ENCODE assay signal across 26 cellular contexts in genomic region chr3:114427407-114428172, GRCh38.
DNase-seq lines count a peak whose midpoint lies in the region; ATAC-seq and TF ChIP-seq lines count a peak whose summit lies in the region.
"Had no signal": no experiment of that assay in that cellular context is flagged by ENCODE, and none has a peak within 500 bp of the region (broad histone marks: within the 10 kb centered on the region; RNA-seq: fewer than 3 reads in every experiment).

No MANE protein-coding gene starts in this region.

- H3K4me1 ChIP-seq in HAP-1 = peaks cover 22% of the 10 kb centered on the region
- H3K4me1 ChIP-seq: Caco-2, esophagus squamous epithelium had no signal

- H3K36me3 Mint-ChIP-seq in mesothelial cell of epicardium = no peaks in the 10 kb centered on the region

- ATAC-seq in GM18868 (IDR thresholded peaks at IDR 0.05; ENCODE audit: unreplicated experiment) (peak; percentile 38), HG03439 (IDR thresholded peaks at IDR 0.05; ENCODE audit: unreplicated experiment) (peak; percentile 6), HG03025 (IDR thresholded peaks at IDR 0.05; ENCODE audit: low FRiP score, unreplicated experiment) (no peak)
- ATAC-seq: left lobe of liver, Panc1 had no signal

- no peak overlapping the region for H3K4me3 Mint-ChIP-seq in mesothelial cell of epicardium

- H3K9me3 ChIP-seq in HAP-1 = no peaks in the 10 kb centered on the region
- H3K9me3 ChIP-seq: Caco-2, esophagus squamous epithelium, right atrium auricular region, SK-N-SH, tibial artery had no signal

- no peaks in the 10 kb centered on the region for H3K4me1 Mint-ChIP-seq in mesothelial cell of epicardium

- no peak for TF ChIP-seq CTCF in mesothelial cell of epicardium (IDR thresholded peaks at IDR 0.05; ENCODE audit: unreplicated experiment)

- no peaks in the 10 kb centered on the region for H3K9me3 Mint-ChIP-seq in mesothelial cell of epicardium

- peaks cover 9% of the 10 kb centered on the region for H3K27me3 Mint-ChIP-seq in mesothelial cell of epicardium (ENCODE audit: low read depth)

- H3K36me3 ChIP-seq in HAP-1 (replicated peaks) = no peaks in the 10 kb centered on the region
- H3K36me3 ChIP-seq: esophagus squamous epithelium, right atrium auricular region, tibial artery had no signal

- DNase-seq in HAP-1 (ENCODE audit: low spot score in 2 of 2) (peak; percentile 48 to 70), midbrain (lab: John Stamatoyannopoulos, UW) (peak; percentile 20), NCI-H2171 (lab: John Stamatoyannopoulos, UW) (no peak), mesothelial cell of epicardium (ENCODE audit: low spot score in 2 of 2, unreplicated experiment in 2 of 2) (no peak), NCI-H2171 treated with DMSO at 0.1 percent for 48 hours (lab: John Stamatoyannopoulos, UW) (no peak)
- DNase-seq: activated CD4-positive, alpha-beta T cell treated with anti-CD3 and anti-CD28 coated beads, Interleukin-2, amount 50 U/mL, for 1 hour; activated gamma-delta T cell; amygdala; Caco-2; cerebellar nuclear complex; effector CD8-positive, alpha-beta T cell; esophagus squamous epithelium; H7; NCI-H1092 treated with DMSO at 0.1 percent for 48 hours; NCI-H2107; NCI-H526; nucleus accumbens; SK-N-SH; stimulated activated naive CD4-positive, alpha-beta T cell treated with Interleukin-2 at 50 U/mL for 16 hours; tibial artery had no signal

- H3K27me3 ChIP-seq in HAP-1 (ENCODE audit: low read depth) = no peaks in the 10 kb centered on the region
- H3K27me3 ChIP-seq: esophagus squamous epithelium, right atrium auricular region, tibial artery had no signal

- in situ Hi-C loops in HAP-1 (cut with MboI; ENCODE audit: low sequenced_read_pairs) = no loop called here

- no peak overlapping the region for H3K27ac Mint-ChIP-seq in mesothelial cell of epicardium

- H3K4me3 ChIP-seq in HAP-1 = no peak overlapping the region
- H3K4me3 ChIP-seq: esophagus squamous epithelium, right atrium auricular region, tibial artery had no signal

Comparison
In these comparisons a context has a peak if more than half of its experiments do, and no peak if none do; other contexts are left out.
1. DNase-seq: peak in HAP-1 (2 of 2) and midbrain (single experiment); none in NCI-H2171 (single experiment), mesothelial cell of epicardium (0 of 2) and NCI-H2171 treated with DMSO at 0.1 percent for 48 hours (single experiment).